8 cellular contexts compared by ENCODE assay signal in genomic region chr3:138114431-138114918, GRCh38. TPM values are rescaled to one million over a fixed set of nuclear protein-coding genes. Genes with fewer than 3 reads are reported as not detected.
A peak's percentile ranks its signal among the peaks of the same experiment; 100 is the strongest.
DNase-seq lines count a peak whose midpoint lies in the region; ATAC-seq and TF ChIP-seq lines count a peak whose summit lies in the region.

No MANE protein-coding gene starts in this region.

- no peaks in the 10 kb centered on the region for H4K20me1 ChIP-seq in KMS-11 (ENCODE audit: insufficient read depth)

- no peaks in the 10 kb centered on the region for H3K36me3 ChIP-seq in KMS-11 (ENCODE audit: insufficient read depth)
- H3K36me3 ChIP-seq in lower lobe of right lung, result no peaks in the 10 kb centered on the region
- H3K36me3 ChIP-seq in vagina, result no peaks in the 10 kb centered on the region

- peaks cover 3% of the 10 kb centered on the region for H3K4me1 ChIP-seq in KMS-11 (ENCODE audit: low read depth, poor library complexity, severe bottlenecking)
- peaks cover 26% of the 10 kb centered on the region for H3K4me1 ChIP-seq in lower lobe of right lung
- H3K4me1 ChIP-seq in vagina, result peaks cover 20% of the 10 kb centered on the region

- no peak for TF ChIP-seq POLR2A in vagina (IDR thresholded peaks at IDR 0.05)

- no peaks in the 10 kb centered on the region for H3K27me3 ChIP-seq in KMS-11 (ENCODE audit: insufficient read depth, low read depth)
- no peaks in the 10 kb centered on the region for H3K27me3 ChIP-seq in lower lobe of right lung (ENCODE audit: low read depth)
- H3K27me3 ChIP-seq in vagina, result no peaks in the 10 kb centered on the region

- H3K79me2 ChIP-seq in KMS-11 (ENCODE audit: insufficient read depth, low read depth), result no peaks in the 10 kb centered on the region

- peak in 1 of 2 donors; percentile 1 for ATAC-seq in lower lobe of right lung

- H3K4me3 ChIP-seq in KMS-11 (IDR thresholded peaks at IDR 0.05; ENCODE audit: insufficient read depth, low read depth, low read length) (no peak overlapping the region), lower lobe of right lung (peak overlapping the region; percentile 82), vagina (peak overlapping the region; percentile 79 to 85)

- H3K9ac ChIP-seq in KMS-11, result no peak overlapping the region

- no peak for TF ChIP-seq CTCF in KMS-11 (conservative IDR thresholded peaks at IDR 0.05; ENCODE audit: low read depth, low read length)
- no peak for TF ChIP-seq CTCF in lower lobe of right lung (IDR thresholded peaks at IDR 0.05)
- TF ChIP-seq CTCF in vagina (IDR thresholded peaks at IDR 0.05), result no peak

- H3K9me3 ChIP-seq in lower lobe of right lung, result no peaks in the 10 kb centered on the region
- no peaks in the 10 kb centered on the region for H3K9me3 ChIP-seq in vagina

- no peak overlapping the region for H3K27ac ChIP-seq in KMS-11
- H3K27ac ChIP-seq in lower lobe of right lung, result peak overlapping the region; percentile 87
- peak overlapping the region; percentile 91 for H3K27ac ChIP-seq in vagina

- H3K4me2 ChIP-seq in KMS-11, result peak overlapping the region; percentile 92; the same call in 1 of the 2 replicates

- H2AFZ ChIP-seq in KMS-11 (ENCODE audit: low read depth), result peak overlapping the region; percentile 98; the same call in 1 of the 2 replicates

- DNase-seq in AG20443 (ENCODE audit: low spot score) (peak; percentile 38), cerebellar cortex (ENCODE audit: low spot score) (peak; percentile 33), lower lobe of right lung (no peak), vagina (ENCODE audit: extremely low spot score in 2 of 2) (no peak), DMS114 treated with DMSO at 0.1 percent for 48 hours (lab: John Stamatoyannopoulos, UW; ENCODE audit: unreplicated experiment) (no peak), midbrain (lab: John Stamatoyannopoulos, UW) (no peak)
- DNase-seq in activated CD4-positive, alpha-beta T cell treated with anti-CD3 and anti-CD28 coated beads, Interleukin-2, amount 50 U/mL, for 48 hours, result no peak

- intact Hi-C loops in lower lobe of right lung (cut with DNase I), result no loop called here
- intact Hi-C loops in vagina (cut with DNase I), result no loop called here

RNA-seq across cellular contexts. Expression of gene DZIP1L, which starts 0.9 kb away (rescaled TPM):
- total RNA-seq in lower lobe of right lung (19.9 TPM), vagina (27.5 TPM)

RNA-seq across cellular contexts. Expression of gene A4GNT, which starts 17.7 kb away (rescaled TPM):
- total RNA-seq in lower lobe of right lung (0.41 TPM), vagina (not detected)

Comparison
In these comparisons a context has a peak if more than half of its experiments do, and no peak if none do; other contexts are left out.
1. DNase-seq: peak in AG20443 (single experiment) and cerebellar cortex (single experiment); none in lower lobe of right lung (single experiment), vagina (0 of 2), DMS114 treated with DMSO at 0.1 percent for 48 hours (single experiment), activated CD4-positive, alpha-beta T cell treated with anti-CD3 and anti-CD28 coated beads, Interleukin-2, amount 50 U/mL, for 48 hours (0 of 2) and midbrain (single experiment).